13 cellular contexts compared by ENCODE assay signal in the genomic region with DNA sequence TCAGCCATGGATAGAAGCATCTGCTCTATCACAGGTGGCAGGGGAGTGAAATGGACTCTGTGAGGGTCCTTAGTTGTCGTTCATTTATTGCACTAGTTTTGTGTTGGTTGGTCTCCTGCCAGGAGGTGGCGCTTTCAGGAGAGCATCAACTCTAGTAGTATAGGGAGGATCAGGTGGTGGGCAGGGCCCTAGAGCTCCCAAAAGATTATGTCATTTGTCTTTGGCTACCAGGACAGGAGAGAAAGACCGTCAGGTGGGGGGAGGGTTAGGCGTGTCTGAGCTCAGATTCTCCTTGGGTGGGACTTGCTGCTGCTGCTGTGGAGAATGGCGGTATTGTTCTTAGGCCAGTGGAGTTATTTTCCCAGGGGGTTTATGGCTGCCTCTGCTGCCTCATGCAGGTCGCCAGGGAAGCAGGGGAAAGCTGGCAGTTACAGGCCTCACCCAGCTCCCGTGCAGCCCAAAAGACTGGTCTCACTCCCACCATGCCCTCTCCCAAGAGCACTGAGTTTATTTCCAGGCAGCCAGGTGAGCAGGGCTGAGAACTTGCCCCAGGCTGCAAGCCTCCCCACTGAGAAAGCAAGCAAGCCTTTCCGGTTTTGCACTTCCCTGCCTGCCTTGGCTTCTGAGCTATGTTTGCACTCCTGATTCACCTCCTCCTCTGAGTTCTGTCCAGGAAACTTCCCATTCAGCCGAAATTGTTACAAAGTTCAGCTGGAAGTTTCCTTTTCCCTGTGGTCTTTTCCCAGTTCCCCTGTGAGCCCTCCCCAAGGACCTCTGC.
DNase-seq lines count a peak whose midpoint lies in the region; ATAC-seq and TF ChIP-seq lines count a peak whose summit lies in the region.
"Had no signal": no experiment of that assay in that cellular context is flagged by ENCODE, and none has a peak within 500 bp of the region (broad histone marks: within the 10 kb centered on the region; RNA-seq: fewer than 3 reads in every experiment).

No MANE protein-coding gene starts in this region.

- peak; percentile 50 for DNase-seq in DMS53 (lab: John Stamatoyannopoulos, UW)
- no peak for DNase-seq in DMS53 treated with DMSO at 0.1 percent for 48 hours (lab: John Stamatoyannopoulos, UW; ENCODE audit: unreplicated experiment)
- DNase-seq in NCI-H524 treated with DMSO at 0.1 percent for 48 hours (lab: John Stamatoyannopoulos, UW), result peak; percentile 10
- DNase-seq in chondrocyte (ENCODE audit: low spot score), result no peak
- DNase-seq in neuronal stem cell (ENCODE audit: low spot score), result peak; percentile 3
- no peak for DNase-seq in GM03348 (ENCODE audit: low spot score)
- no peak for DNase-seq in T1000 (lab: John Stamatoyannopoulos, UW)
- DNase-seq: activated CD4-positive, alpha-beta T cell treated with anti-CD3 and anti-CD28 coated beads for 1 hour; activated gamma-delta T cell; left cardiac atrium; MG63 had no signal

- H3K4me1 Mint-ChIP-seq in chondrocyte (ENCODE audit: low read depth), result peaks cover 14% of the 10 kb centered on the region
- H3K4me1 Mint-ChIP-seq: stimulated activated memory B cell treated with anti-CD40 and anti-IgM and Interleukin-4, amounts not matched to agents 10 μg/mL and 1 μg/mL and 100 μg/mL, for 72 hours had no signal

- H2BK120ac ChIP-seq in neuronal stem cell (ENCODE audit: low read depth, low read length), result no peak overlapping the region

- H3K79me1 ChIP-seq in neuronal stem cell (ENCODE audit: low read depth, low read length), result no peaks in the 10 kb centered on the region

- no peak overlapping the region for H3K27ac ChIP-seq in neuronal stem cell (replicated peaks; ENCODE audit: low read length)

- H3K9me3 ChIP-seq in neuronal stem cell (replicated peaks in 1 of 2; ENCODE audit: control insufficient read depth in 2 of 2, insufficient read depth in 1 of 2, low read depth in 1 of 2, low read length in 2 of 2), result no peaks in the 10 kb centered on the region
- H3K9me3 ChIP-seq: MG63 had no signal

- H4K91ac ChIP-seq in neuronal stem cell (ENCODE audit: low read depth, low read length, poor library complexity), result no peak overlapping the region

- no peaks in the 10 kb centered on the region for H3K36me3 ChIP-seq in neuronal stem cell (replicated peaks in 1 of 2; ENCODE audit: control insufficient read depth in 2 of 2, insufficient read depth in 2 of 2, low read length in 2 of 2)
- H3K36me3 ChIP-seq: MG63 had no signal

- no CpG with 5 or more reads among the region's 9 CpGs for WGBS in neuronal stem cell (ENCODE audit: extremely low coverage in 2 of 2, insufficient read length in 2 of 2, insufficient replicate concordance in 1 of 2), 2 donors

- H3K36me3 Mint-ChIP-seq in chondrocyte (ENCODE audit: low read depth), result peaks cover 1% of the 10 kb centered on the region
- H3K36me3 Mint-ChIP-seq: stimulated activated memory B cell treated with anti-CD40 and anti-IgM and Interleukin-4, amounts not matched to agents 10 μg/mL and 1 μg/mL and 100 μg/mL, for 72 hours had no signal

- H2BK5ac ChIP-seq in neuronal stem cell (ENCODE audit: low read length), result no peak overlapping the region

- H3K27me3 ChIP-seq in neuronal stem cell (ENCODE audit: control insufficient read depth in 3 of 3, insufficient read depth in 3 of 3, low read depth in 1 of 3, low read length in 3 of 3), result no peaks in the 10 kb centered on the region

- H2BK15ac ChIP-seq in neuronal stem cell (ENCODE audit: low read length), result no peak overlapping the region

- H3K9ac ChIP-seq in neuronal stem cell (ENCODE audit: low read depth, low read length, poor library complexity), result no peak overlapping the region

- no peak overlapping the region for H3K14ac ChIP-seq in neuronal stem cell (ENCODE audit: low read length)

- ATAC-seq in HG03439 (IDR thresholded peaks at IDR 0.05; ENCODE audit: unreplicated experiment), result no peak
- ATAC-seq: left cardiac atrium; stimulated activated memory B cell treated with anti-CD40 and anti-IgM and Interleukin-4, amounts not matched to agents 10 μg/mL and 1 μg/mL and 100 μg/mL, for 72 hours had no signal

- no peak overlapping the region for H3K4ac ChIP-seq in neuronal stem cell (ENCODE audit: low read length)

- peaks cover 30% of the 10 kb centered on the region for H3K9me3 Mint-ChIP-seq in chondrocyte (ENCODE audit: low read depth)

- H4K8ac ChIP-seq in neuronal stem cell (ENCODE audit: low read depth, low read length), result no peak overlapping the region

- no peak overlapping the region for H2BK12ac ChIP-seq in neuronal stem cell (ENCODE audit: low read length)

- peak; percentile 49 for TF ChIP-seq CTCF in chondrocyte (IDR thresholded peaks at IDR 0.05)

- H3K27ac Mint-ChIP-seq in chondrocyte (ENCODE audit: unreplicated experiment), result no peak overlapping the region
- H3K27ac Mint-ChIP-seq: stimulated activated memory B cell treated with anti-CD40 and anti-IgM and Interleukin-4, amounts not matched to agents 10 μg/mL and 1 μg/mL and 100 μg/mL, for 72 hours had no signal

- H3K4me3 Mint-ChIP-seq in chondrocyte (ENCODE audit: unreplicated experiment), result no peak overlapping the region
- H3K4me3 Mint-ChIP-seq: stimulated activated memory B cell treated with anti-CD40 and anti-IgM and Interleukin-4, amounts not matched to agents 10 μg/mL and 1 μg/mL and 100 μg/mL, for 72 hours had no signal

- H2AK5ac ChIP-seq in neuronal stem cell (ENCODE audit: low read depth, low read length), result no peak overlapping the region

- H3K23ac ChIP-seq in neuronal stem cell (ENCODE audit: low read depth, low read length, poor library complexity), result no peak overlapping the region

- peak overlapping the region; percentile 73 for H2AFZ ChIP-seq in neuronal stem cell (ENCODE audit: low read length)

- no peak overlapping the region for H3K18ac ChIP-seq in neuronal stem cell (ENCODE audit: low read length)

- no peaks in the 10 kb centered on the region for H3K27me3 Mint-ChIP-seq in chondrocyte (ENCODE audit: low read depth)

- H3K4me1 ChIP-seq in neuronal stem cell (ENCODE audit: control insufficient read depth in 2 of 2, insufficient read depth in 1 of 2, low read depth in 1 of 2, low read length in 2 of 2), result peaks cover 0 to 3% of the 10 kb centered on the region in 2 donors

- no peak overlapping the region for H3K4me3 ChIP-seq in neuronal stem cell (ENCODE audit: low read length in 2 of 2)
- H3K4me3 ChIP-seq: MG63 had no signal

- H3K4me2 ChIP-seq in neuronal stem cell (ENCODE audit: insufficient read depth, low read length, poor library complexity, severe bottlenecking), result no peak overlapping the region

Comparison
In these comparisons a context has a peak if more than half of its experiments do, and no peak if none do; other contexts are left out.
1. DNase-seq: peak in DMS53 (single experiment), NCI-H524 treated with DMSO at 0.1 percent for 48 hours (single experiment) and neuronal stem cell (single experiment); none in DMS53 treated with DMSO at 0.1 percent for 48 hours (single experiment), chondrocyte (single experiment), GM03348 (single experiment) and T1000 (single experiment).